In genomic region chr16:81582655-81583441, GRCh38 we compare ENCODE assay signal across 9 cellular contexts.
A peak's percentile ranks its signal among the peaks of the same experiment; 100 is the strongest.
DNase-seq lines count a peak whose midpoint lies in the region; ATAC-seq and TF ChIP-seq lines count a peak whose summit lies in the region.
"Had no signal": no experiment of that assay in that cellular context is flagged by ENCODE, and none has a peak within 500 bp of the region (broad histone marks: within the 10 kb centered on the region; RNA-seq: fewer than 3 reads in every experiment).

No MANE protein-coding gene starts in this region.

- peak in 1 of 2 donors; percentile 37 for TF ChIP-seq CTCF in right atrium auricular region (IDR thresholded peaks at IDR 0.05)
- TF ChIP-seq CTCF in endodermal cell (conservative IDR thresholded peaks at IDR 0.05): peak; percentile 67
- TF ChIP-seq CTCF in upper lobe of right lung (IDR thresholded peaks at IDR 0.05): no peak

- H3K4me1 ChIP-seq in right atrium auricular region (peaks cover 0 to 16% of the 10 kb centered on the region in 2 donors), endodermal cell (ENCODE audit: control insufficient read depth, insufficient read depth, low read length) (peaks cover 14% of the 10 kb centered on the region), upper lobe of right lung (peaks cover 24% of the 10 kb centered on the region)

- H3K9ac ChIP-seq in endodermal cell (ENCODE audit: extremely low read depth, low read length, poor library complexity, severe bottlenecking): no peak overlapping the region

- ATAC-seq in Right ventricle myocardium inferior: peak; percentile 49
- peak; percentile 3 for ATAC-seq in upper lobe of right lung

- WGBS in endodermal cell (ENCODE audit: insufficient coverage in 1 of 2, insufficient read length in 1 of 2), 2 experiments: 87 to 93% methylated on average over 17 to 21 of the region's 21 CpGs

- H3K9me3 Mint-ChIP-seq in endodermal cell: no peaks in the 10 kb centered on the region

- H3K27me3 Mint-ChIP-seq in endodermal cell (ENCODE audit: insufficient read depth): no peaks in the 10 kb centered on the region

- H3K36me3 Mint-ChIP-seq in endodermal cell (ENCODE audit: low read depth): peaks cover 8% of the 10 kb centered on the region

- DNase-seq in Right ventricle myocardium inferior (ENCODE audit: missing footprints) (no peak), right atrium auricular region (ENCODE audit: low spot score) (no peak), endodermal cell (peak; percentile 69), medulla oblongata (ENCODE audit: extremely low spot score) (peak; percentile 86), upper lobe of right lung (no peak), NCI-H1694 (lab: John Stamatoyannopoulos, UW) (no peak), NCI-H146 treated with DMSO at 0.1 percent for 48 hours (lab: John Stamatoyannopoulos, UW; ENCODE audit: unreplicated experiment) (no peak), UCSD-AML1 (lab: John Stamatoyannopoulos, UW; ENCODE audit: unreplicated experiment) (no peak)
- DNase-seq: stimulated activated CD4-positive, alpha-beta T cell treated with anti-CD3 and anti-CD28 coated beads, Interleukin-12 subunit alpha, Interleukin-12 subunit beta, amount 100 ng/mL, for 4 hours had no signal

- H3K27ac ChIP-seq in right atrium auricular region (no peak overlapping the region), endodermal cell (ENCODE audit: low read depth, low read length) (peak overlapping the region; percentile 62), upper lobe of right lung (peak overlapping the region; percentile 76)

- H3K9me3 ChIP-seq in right atrium auricular region (no peaks in the 10 kb centered on the region), endodermal cell (ENCODE audit: control insufficient read depth, low read length) (no peaks in the 10 kb centered on the region), upper lobe of right lung (no peaks in the 10 kb centered on the region)

- peak overlapping the region; percentile 20 for H3K27ac Mint-ChIP-seq in endodermal cell

- H3K4me3 ChIP-seq in right atrium auricular region: no peak overlapping the region
- H3K4me3 ChIP-seq in endodermal cell (ENCODE audit: low read length): no peak overlapping the region
- no peak overlapping the region for H3K4me3 ChIP-seq in upper lobe of right lung

- intact Hi-C loops in Right ventricle myocardium inferior (cut with DNase I): no loop called here
- intact Hi-C loops in upper lobe of right lung (cut with DNase I): no loop called here

- H3K4me1 Mint-ChIP-seq in endodermal cell: peaks cover 24% of the 10 kb centered on the region

- no peaks in the 10 kb centered on the region for H3K36me3 ChIP-seq in right atrium auricular region
- peaks cover 6% of the 10 kb centered on the region for H3K36me3 ChIP-seq in endodermal cell (ENCODE audit: control insufficient read depth, insufficient read depth, low read length)
- no peaks in the 10 kb centered on the region for H3K36me3 ChIP-seq in upper lobe of right lung

- no peak overlapping the region for H3K4me3 Mint-ChIP-seq in endodermal cell

- H3K27me3 ChIP-seq in right atrium auricular region: no peaks in the 10 kb centered on the region
- no peaks in the 10 kb centered on the region for H3K27me3 ChIP-seq in endodermal cell (ENCODE audit: control insufficient read depth, insufficient read depth, low read length, poor library complexity, severe bottlenecking)
- H3K27me3 ChIP-seq in upper lobe of right lung: no peaks in the 10 kb centered on the region

Comparison
In these comparisons a context has a peak if more than half of its experiments do, and no peak if none do; other contexts are left out.
1. DNase-seq: peak in endodermal cell (single experiment) and medulla oblongata (single experiment); none in Right ventricle myocardium inferior (single experiment), right atrium auricular region (single experiment), upper lobe of right lung (single experiment), NCI-H1694 (single experiment), NCI-H146 treated with DMSO at 0.1 percent for 48 hours (single experiment) and UCSD-AML1 (single experiment).
2. H3K27ac ChIP-seq: peak in endodermal cell (single experiment) and upper lobe of right lung (single experiment); none in right atrium auricular region (0 of 2).